Comparison of ENCODE assay signal across 1 cellular context in genomic region chr19:40702337-40703012, GRCh38.
TF ChIP-seq lines count a peak whose summit lies in the region.

No MANE protein-coding gene starts in this region.

TF ChIP-seq in A549, 52 proteins besides CTCF, POLR2A, EP300 and RAD21:
- peak; percentile 48; the same call in 1 of the 2 replicates for TF ChIP-seq MAX (IDR thresholded peaks at IDR 0.05)
- TF ChIP-seq SMC3 (IDR thresholded peaks at IDR 0.05) = peak; percentile 86
- no peak for TF ChIP-seq TFCP2L1 (CRISPR knock-in tag; IDR thresholded peaks at IDR 0.05)
- TF ChIP-seq FOSL2 (IDR thresholded peaks at IDR 0.05) = no peak
- TF ChIP-seq FOSL2 (CRISPR knock-in tag; IDR thresholded peaks at IDR 0.05) = peak; percentile 44; the same call in 1 of the 2 replicates
- TF ChIP-seq HOXB13 (CRISPR knock-in tag; IDR thresholded peaks at IDR 0.05; ENCODE audit: low read depth) = no peak
